Comparison of ENCODE assay signal across 8 cellular contexts in genomic region chr15:72230197-72231065, GRCh38. TPM values are rescaled to one million over a fixed set of nuclear protein-coding genes. Genes with fewer than 3 reads are reported as not detected.
DNase-seq lines count a peak whose midpoint lies in the region; ATAC-seq and TF ChIP-seq lines count a peak whose summit lies in the region.

No MANE protein-coding gene starts in this region.

- H3K4me3 Mint-ChIP-seq in effector memory CD8-positive, alpha-beta T cell = peak overlapping the region; percentile 94 to 98

- H3K27ac Mint-ChIP-seq in effector memory CD8-positive, alpha-beta T cell = peak overlapping the region; percentile 91 to 100

- H3K4me3 ChIP-seq in BJ (ENCODE audit: low read depth, low read length) (peak overlapping the region; percentile 98), HEK293 (ENCODE audit: low read depth, low read length) (peak overlapping the region; percentile 70), mesenchymal stem cell (ENCODE audit: insufficient read depth in 1 of 2, low read depth in 1 of 2, low read length in 2 of 2) (peak overlapping the region; percentile 91 to 98)

- H3K9me3 Mint-ChIP-seq in effector memory CD8-positive, alpha-beta T cell = no peaks in the 10 kb centered on the region

- peaks cover 49 to 53% of the 10 kb centered on the region in 2 donors for H3K4me1 Mint-ChIP-seq in effector memory CD8-positive, alpha-beta T cell (ENCODE audit: low read depth in 2 of 2)

- no peak for ATAC-seq in effector memory CD8-positive, alpha-beta T cell (replicated peaks)
- ATAC-seq in GM19397 (IDR thresholded peaks at IDR 0.05; ENCODE audit: unreplicated experiment) = no peak

- peak overlapping the region; percentile 98 for H2BK120ac ChIP-seq in mesenchymal stem cell (ENCODE audit: low read depth, low read length)

- H2AK5ac ChIP-seq in mesenchymal stem cell (ENCODE audit: low read length, severe bottlenecking) = peak overlapping the region; percentile 41

- H3K4me1 ChIP-seq in HEK293 (ENCODE audit: control insufficient read depth, insufficient read depth, low read length) (peaks cover 24% of the 10 kb centered on the region), mesenchymal stem cell (ENCODE audit: control insufficient read depth, insufficient read depth, low read depth, low read length) (peaks cover 12% of the 10 kb centered on the region)

- TF ChIP-seq CTCF in BJ (IDR thresholded peaks at IDR 0.05; ENCODE audit: insufficient read depth, low read depth, low read length) (no peak), HEK293 (tag by site-specific recombination; IDR thresholded peaks at IDR 0.05) (peak; percentile 17)

- H3K18ac ChIP-seq in mesenchymal stem cell (ENCODE audit: low read depth in 1 of 2, low read length in 2 of 2) = peak overlapping the region; percentile 93 to 98

- peak overlapping the region; percentile 76 to 100 for H3K14ac ChIP-seq in mesenchymal stem cell (ENCODE audit: low read length in 2 of 2)

- peak overlapping the region; percentile 99 for H3K9ac ChIP-seq in mesenchymal stem cell (ENCODE audit: low read length)

- H3K79me1 ChIP-seq in mesenchymal stem cell (replicated peaks; ENCODE audit: low read length, poor library complexity, severe bottlenecking) = peaks cover 9% of the 10 kb centered on the region

- no peaks in the 10 kb centered on the region for H3K27me3 ChIP-seq in BJ (ENCODE audit: control insufficient read depth, insufficient read depth, low read length)
- no peaks in the 10 kb centered on the region for H3K27me3 ChIP-seq in mesenchymal stem cell (ENCODE audit: control insufficient read depth in 1 of 2, insufficient read depth in 1 of 2, low read length in 2 of 2)

- H2BK5ac ChIP-seq in mesenchymal stem cell (ENCODE audit: low read depth, low read length, poor library complexity, severe bottlenecking) = peak overlapping the region; percentile 95

- DNase-seq in BJ (ENCODE audit: low read depth) = peak; percentile 52
- peak; percentile 87 for DNase-seq in NCI-H82 (lab: John Stamatoyannopoulos, UW)
- DNase-seq in activated CD8-positive, alpha-beta memory T cell treated with anti-CD3 and anti-CD28 coated beads for 48 hours (ENCODE audit: low read depth in 2 of 3, low spot score in 2 of 3) = peak; percentile 71 to 77 (median 76)
- DNase-seq in effector memory CD8-positive, alpha-beta T cell = peak; percentile 24 to 35 (median 28)
- peak; percentile 91 for DNase-seq in mesenchymal stem cell
- peak; percentile 73 to 92 (median 81) for DNase-seq in stimulated activated CD4-positive, alpha-beta T cell treated with anti-CD3 and anti-CD28 coated beads, TNF-alpha, amount 100 ng/mL, for 48 hours (ENCODE audit: low read depth in 3 of 3)

- POLR2A ChIA-PET in BJ (lab: Charles Lee) = interaction anchor here (0.6 kb wide), 1 partner anchor 1397 kb away, joined by 3 read pairs; no protein-coding TSS in a partner anchor
- POLR2A ChIA-PET in HEK293 (lab: Yijun Ruan, JAX) = interaction anchor here (0.5 to 4.2 kb wide), 37 partner anchors 9 to 1512 kb away, joined by 3 to 66 read pairs (median 5); partner anchors contain the start of genes BBS4, GRAMD2A and HIGD2B

- H3K23ac ChIP-seq in mesenchymal stem cell (ENCODE audit: low read length in 2 of 2) = peak overlapping the region; percentile 91 to 99

- H3K36me3 Mint-ChIP-seq in effector memory CD8-positive, alpha-beta T cell (ENCODE audit: insufficient read depth) = peaks cover 34% of the 10 kb centered on the region

- CTCF ChIA-PET in BJ (lab: Yijun Ruan, JAX) (interaction anchor here (0.5 to 1.9 kb wide), 5 partner anchors 27 to 83 kb away, joined by 3 to 7 read pairs (median 3); no protein-coding TSS in a partner anchor), HEK293 (lab: Yijun Ruan, JAX) (interaction anchor here (0.7 to 2.6 kb wide), 5 partner anchors 10 to 91 kb away, joined by 3 to 12 read pairs (median 6); no protein-coding TSS in a partner anchor)

- H3K27ac ChIP-seq in HEK293 (ENCODE audit: extremely low read depth, low read depth, low read length) (peak overlapping the region; percentile 98), mesenchymal stem cell (ENCODE audit: low read length, poor library complexity, severe bottlenecking) (peak overlapping the region; percentile 98)

- no peaks in the 10 kb centered on the region for H3K27me3 Mint-ChIP-seq in effector memory CD8-positive, alpha-beta T cell

- H4K91ac ChIP-seq in mesenchymal stem cell (ENCODE audit: low read length) = peak overlapping the region; percentile 94

- H3K9me3 ChIP-seq in HEK293 (ENCODE audit: control insufficient read depth, insufficient read depth, low read depth, low read length) (no peaks in the 10 kb centered on the region), mesenchymal stem cell (ENCODE audit: control insufficient read depth, low read length) (no peaks in the 10 kb centered on the region)

- H2AFZ ChIP-seq in mesenchymal stem cell (ENCODE audit: low read depth, low read length) = no peak overlapping the region

- peak overlapping the region; percentile 89 for H4K8ac ChIP-seq in mesenchymal stem cell (ENCODE audit: low read length)

- H3K36me3 ChIP-seq in BJ (ENCODE audit: control insufficient read depth, insufficient read depth, low read length) = 0 out of 2 replicates have a peak, but pooled peaks cover 2% of the 10 kb centered on the region
- peaks cover 4 to 16% of the 10 kb centered on the region in 2 experiments; a peak in 2 of 3 replicates for H3K36me3 ChIP-seq in HEK293 (ENCODE audit: control insufficient read depth in 2 of 2, insufficient read depth in 1 of 2, low read length in 2 of 2)
- H3K36me3 ChIP-seq in mesenchymal stem cell (ENCODE audit: control insufficient read depth in 1 of 2, insufficient read depth in 2 of 2, low read depth in 1 of 2, low read length in 2 of 2) = peaks cover 0 to 7% of the 10 kb centered on the region in 2 experiments

- peak overlapping the region; percentile 33 to 65 for H2BK12ac ChIP-seq in mesenchymal stem cell (ENCODE audit: low read length in 2 of 2)

- H3K4ac ChIP-seq in mesenchymal stem cell (ENCODE audit: low read depth in 1 of 2, low read length in 2 of 2) = peak overlapping the region; percentile 97 to 99

- under 1% methylated on average over 79 of the region's 79 CpGs for WGBS in mesenchymal stem cell

- peak overlapping the region; percentile 80 for H3K4me2 ChIP-seq in mesenchymal stem cell (ENCODE audit: low read length, poor library complexity, severe bottlenecking)

- peak overlapping the region; percentile 84 for H2BK15ac ChIP-seq in mesenchymal stem cell (ENCODE audit: low read depth, poor library complexity, severe bottlenecking)

TF ChIP-seq in HEK293, 187 proteins besides CTCF, POLR2A, EP300 and RAD21 (continues in another document):
- peak; percentile 99 for TF ChIP-seq ZNF341 (tag by site-specific recombination; IDR thresholded peaks at IDR 0.05; ENCODE audit: low read depth)
- peak; percentile 75 for TF ChIP-seq ZNF596 (tag by site-specific recombination; IDR thresholded peaks at IDR 0.05)
- TF ChIP-seq KLF16 (tag by site-specific recombination; IDR thresholded peaks at IDR 0.05) = peak; percentile 100
- no peak for TF ChIP-seq ZNF112 (tag by site-specific recombination; IDR thresholded peaks at IDR 0.05)
- peak; percentile 94 for TF ChIP-seq ZNF660 (tag by site-specific recombination; IDR thresholded peaks at IDR 0.05)
- peak; percentile 98 for TF ChIP-seq ZNF747 (tag by site-specific recombination; IDR thresholded peaks at IDR 0.05)
- no peak for TF ChIP-seq ZNF266 (tag by site-specific recombination; IDR thresholded peaks at IDR 0.05; ENCODE audit: low read depth)
- no peak for TF ChIP-seq ZNF510 (tag by site-specific recombination; IDR thresholded peaks at IDR 0.05; ENCODE audit: insufficient replicate concordance)
- peak; percentile 92 for TF ChIP-seq KLF7 (tag by site-specific recombination; IDR thresholded peaks at IDR 0.05; ENCODE audit: borderline replicate concordance)
- peak; percentile 95; the same call in 1 of the 2 replicates for TF ChIP-seq ZNF391 (tag by site-specific recombination; IDR thresholded peaks at IDR 0.05; ENCODE audit: borderline replicate concordance, low read depth)
- TF ChIP-seq ZNF626 (tag by site-specific recombination; IDR thresholded peaks at IDR 0.05) = no peak
- peak; percentile 77 for TF ChIP-seq KLF17 (tag by site-specific recombination; IDR thresholded peaks at IDR 0.05)
- no peak for TF ChIP-seq ZNF19 (tag by site-specific recombination; IDR thresholded peaks at IDR 0.05; ENCODE audit: low read depth)
- peak; percentile 62 for TF ChIP-seq ZNF76 (tag by site-specific recombination; IDR thresholded peaks at IDR 0.05; ENCODE audit: borderline replicate concordance, low read depth)
- peak; percentile 82 for TF ChIP-seq ZNF580 (tag by site-specific recombination; IDR thresholded peaks at IDR 0.05)
- peak; percentile 92 for TF ChIP-seq ZNF792 (tag by site-specific recombination; IDR thresholded peaks at IDR 0.05)
- no peak for TF ChIP-seq ZNF560 (tag by site-specific recombination; IDR thresholded peaks at IDR 0.05; ENCODE audit: borderline replicate concordance)
- TF ChIP-seq ZNF174 (tag by site-specific recombination; IDR thresholded peaks at IDR 0.05) = no peak
- 0 out of 2 replicates have a peak, but pooled peaks have one; percentile 52 for TF ChIP-seq HOXD13 (CRISPR knock-in tag; IDR thresholded peaks at IDR 0.05; ENCODE audit: borderline replicate concordance)
- no peak for TF ChIP-seq ZNF473 (tag by site-specific recombination; IDR thresholded peaks at IDR 0.05)

RNA-seq across cellular contexts. Expression of gene PKM, which starts 0.6 kb away (rescaled TPM):
- polyA plus RNA-seq in BJ (2011; rRNA removed) = 2,101 and 2,533 TPM in 2 replicates
- 1,760 and 2,530 TPM in 2 replicates for polyA minus RNA-seq in BJ (2011; rRNA and poly(A)+ RNA removed)
- polyA plus RNA-seq in mesenchymal stem cell (2013, experiment 1 of 2) = 999 TPM
- 982 TPM for polyA plus RNA-seq in mesenchymal stem cell (2013, experiment 2 of 2)

RNA-seq across cellular contexts. Expression of gene GRAMD2A, which starts 32.8 kb away (rescaled TPM):
- 0.17 and 0.21 TPM in 2 replicates for polyA plus RNA-seq in BJ (2011; rRNA removed)
- 0.21 TPM in 1 of 2 replicates, not detected in the other for polyA minus RNA-seq in BJ (2011; rRNA and poly(A)+ RNA removed)
- polyA plus RNA-seq in mesenchymal stem cell (2013, experiment 1 of 2) = not detected
- polyA plus RNA-seq in mesenchymal stem cell (2013, experiment 2 of 2) = 0.07 TPM

RNA-seq across cellular contexts. Expression of gene PARP6, which starts 41.9 kb away (rescaled TPM):
- polyA plus RNA-seq in BJ (2011; rRNA removed) = 69.7 and 73.4 TPM in 2 replicates
- 27.0 and 27.8 TPM in 2 replicates for polyA minus RNA-seq in BJ (2011; rRNA and poly(A)+ RNA removed)
- 35.6 TPM for polyA plus RNA-seq in mesenchymal stem cell (2013, experiment 1 of 2)
- polyA plus RNA-seq in mesenchymal stem cell (2013, experiment 2 of 2) = 36.7 TPM

Comparison
In these comparisons a context has a peak if more than half of its experiments do, and no peak if none do; other contexts are left out.
1. DNase-seq: peak in every context shown above with its lines; median percentile 91 in mesenchymal stem cell; 87 in NCI-H82; 81 in stimulated activated CD4-positive, alpha-beta T cell treated with anti-CD3 and anti-CD28 coated beads, TNF-alpha, amount 100 ng/mL, for 48 hours; 76 in activated CD8-positive, alpha-beta memory T cell treated with anti-CD3 and anti-CD28 coated beads for 48 hours; 52 in BJ; 28 in effector memory CD8-positive, alpha-beta T cell.